ENCODE assay signal across 1 cellular context in the genomic region with DNA sequence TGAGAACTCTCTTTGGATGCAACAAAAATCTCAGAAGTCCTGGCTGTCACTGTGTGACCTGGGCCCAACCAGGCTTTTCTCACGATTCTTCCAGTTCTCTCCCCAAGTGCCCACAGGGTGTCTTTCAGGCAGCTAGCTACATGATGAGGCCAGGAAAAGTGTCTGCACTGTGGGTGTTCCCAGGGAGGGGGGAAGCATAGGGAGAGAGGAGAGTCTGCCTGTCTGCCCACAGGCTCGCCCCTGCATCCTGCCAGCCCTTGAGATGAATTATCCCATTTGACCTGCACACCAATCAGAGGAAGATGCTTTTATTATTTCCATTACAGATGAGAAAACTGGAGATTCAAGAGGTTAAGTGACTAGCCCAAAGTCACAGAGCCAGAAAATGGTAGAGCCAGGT.
TF ChIP-seq lines count a peak whose summit lies in the region.

No MANE protein-coding gene starts in this region.

TF ChIP-seq in H1, 55 proteins besides CTCF, POLR2A, EP300 and RAD21 (continued from another document):
- TF ChIP-seq, protein P1, sequence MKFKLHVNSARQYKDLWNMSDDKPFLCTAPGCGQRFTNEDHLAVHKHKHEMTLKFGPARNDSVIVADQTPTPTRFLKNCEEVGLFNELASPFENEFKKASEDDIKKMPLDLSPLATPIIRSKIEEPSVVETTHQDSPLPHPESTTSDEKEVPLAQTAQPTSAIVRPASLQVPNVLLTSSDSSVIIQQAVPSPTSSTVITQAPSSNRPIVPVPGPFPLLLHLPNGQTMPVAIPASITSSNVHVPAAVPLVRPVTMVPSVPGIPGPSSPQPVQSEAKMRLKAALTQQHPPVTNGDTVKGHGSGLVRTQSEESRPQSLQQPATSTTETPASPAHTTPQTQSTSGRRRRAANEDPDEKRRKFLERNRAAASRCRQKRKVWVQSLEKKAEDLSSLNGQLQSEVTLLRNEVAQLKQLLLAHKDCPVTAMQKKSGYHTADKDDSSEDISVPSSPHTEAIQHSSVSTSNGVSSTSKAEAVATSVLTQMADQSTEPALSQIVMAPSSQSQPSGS (IDR thresholded peaks at IDR 0.05; ENCODE audit: low read length), result no peak
- TF ChIP-seq GABPA (IDR thresholded peaks at IDR 0.05; ENCODE audit: borderline replicate concordance, insufficient read depth, low read length) (no peak), USF2 (IDR thresholded peaks at IDR 0.05; ENCODE audit: low read length) (no peak), TBP (IDR thresholded peaks at IDR 0.05; ENCODE audit: low read depth, low read length) (no peak), RBBP5 (IDR thresholded peaks at IDR 0.05; ENCODE audit: borderline replicate concordance, low read depth, low read length) (no peak), CBX8 (IDR thresholded peaks at IDR 0.05; ENCODE audit: borderline replicate concordance, low read depth, low read length) (no peak), POU5F1 (IDR thresholded peaks at IDR 0.05; ENCODE audit: low read depth, low read length) (no peak), YY1 (IDR thresholded peaks at IDR 0.05; ENCODE audit: low read depth, low read length) (no peak), HDAC6 (IDR thresholded peaks at IDR 0.05; ENCODE audit: low read depth, low read length) (no peak), EGR1 (IDR thresholded peaks at IDR 0.05; ENCODE audit: borderline replicate concordance, low read depth, low read length) (no peak), SP4 (IDR thresholded peaks at IDR 0.05; ENCODE audit: low read length) (no peak), SRF (IDR thresholded peaks at IDR 0.05; ENCODE audit: low read depth, low read length) (no peak), NANOG (IDR thresholded peaks at IDR 0.05; ENCODE audit: insufficient read depth, low read depth, low read length, poor library complexity, severe bottlenecking) (no peak), BCL11A (IDR thresholded peaks at IDR 0.05; ENCODE audit: low read depth in 2 of 2, low read length in 2 of 2) (no peak), TCF12 (IDR thresholded peaks at IDR 0.05; ENCODE audit: low read depth, low read length) (no peak)
